Comparison of ENCODE assay signal across 8 cellular contexts in genomic region chr2:241635756-241636155, GRCh38. TPM values are rescaled to one million over a fixed set of nuclear protein-coding genes. Genes with fewer than 3 reads are reported as not detected.
DNase-seq lines count a peak whose midpoint lies in the region; ATAC-seq and TF ChIP-seq lines count a peak whose summit lies in the region.

No MANE protein-coding gene starts in this region.

- CTCF ChIA-PET in A673 (lab: Charles Lee): interaction anchor here (0.7 kb wide), 1 partner anchor 652 kb away, joined by 5 read pairs; no protein-coding TSS in a partner anchor

- H3K9me3 ChIP-seq in A673 (ENCODE audit: low read depth, low read length, poor library complexity, severe bottlenecking) (no peaks in the 10 kb centered on the region), HUES48 (ENCODE audit: control insufficient read depth, insufficient read depth, low read length) (peaks cover 3% of the 10 kb centered on the region)

- TF ChIP-seq POLR2A in GM18505 (IDR thresholded peaks at IDR 0.05; ENCODE audit: borderline replicate concordance, extremely low read depth, insufficient read depth, insufficient read length): no peak

- POLR2A ChIA-PET in A673 (lab: Charles Lee; ENCODE audit: low non-redundant PET): interaction anchor here (0.6 kb wide), 1 partner anchor 9 kb away, joined by 3 read pairs; no protein-coding TSS in a partner anchor

- BruUV-seq in A673 (replicated peaks; lab: Mats Ljungman, UMichigan): TSS peak; percentile 45

- intact Hi-C loops in A673 (cut with micrococcal nuclease; ENCODE audit: unreplicated experiment): no loop called here

- peak overlapping the region; percentile 96 for H3K4me3 ChIP-seq in A673 (ENCODE audit: low read depth, low read length, poor library complexity, severe bottlenecking)
- H3K4me3 ChIP-seq in HUES48 (ENCODE audit: low read depth, low read length): peak overlapping the region; percentile 100

- peaks cover 46% of the 10 kb centered on the region for H3K36me3 Mint-ChIP-seq in brain
- H3K36me3 Mint-ChIP-seq in mesothelial cell of epicardium: peaks cover 21% of the 10 kb centered on the region

- H3K27ac ChIP-seq in A673 (ENCODE audit: low read depth, low read length, poor library complexity, severe bottlenecking): peak overlapping the region; percentile 99
- H3K27ac ChIP-seq in HUES48 (ENCODE audit: low read depth, low read length): no peak overlapping the region

- ATAC-seq in HG02870 (IDR thresholded peaks at IDR 0.05; ENCODE audit: unreplicated experiment) (no peak), GM18505 (IDR thresholded peaks at IDR 0.05; ENCODE audit: unreplicated experiment) (no peak)

- H3K4me3 Mint-ChIP-seq in brain (peak overlapping the region; percentile 84 to 94 (median 90)), mesothelial cell of epicardium (peak overlapping the region; percentile 77)

- H3K9me3 Mint-ChIP-seq in brain (peaks cover 0 to 6% (median 3%) of the 10 kb centered on the region in 5 experiments), mesothelial cell of epicardium (no peaks in the 10 kb centered on the region)

- H3K4me1 ChIP-seq in A673 (ENCODE audit: insufficient read depth, low read length, poor library complexity, severe bottlenecking) (peaks cover 5% of the 10 kb centered on the region), HUES48 (ENCODE audit: control insufficient read depth, insufficient read depth, low read length) (peaks cover 6% of the 10 kb centered on the region; the same call in 1 of the 2 replicates)

- DNase-seq in A673 (ENCODE audit: low spot score) (peak; percentile 23), mesothelial cell of epicardium (ENCODE audit: low spot score in 2 of 2, unreplicated experiment in 2 of 2) (no peak), Kasumi-1 (lab: John Stamatoyannopoulos, UW) (no peak), COLO668 (lab: John Stamatoyannopoulos, UW; ENCODE audit: unreplicated experiment) (no peak)

- peak overlapping the region; percentile 80; the same call in 1 of the 2 replicates for H3K9ac ChIP-seq in HUES48 (ENCODE audit: low read depth, low read length)

- H3K4me1 Mint-ChIP-seq in brain: peaks cover 53% of the 10 kb centered on the region
- peaks cover 23% of the 10 kb centered on the region for H3K4me1 Mint-ChIP-seq in mesothelial cell of epicardium

- TF ChIP-seq CTCF in A673 (conservative IDR thresholded peaks at IDR 0.05; ENCODE audit: low read depth, low read length): no peak
- no peak for TF ChIP-seq CTCF in brain (conservative IDR thresholded peaks at IDR 0.05)
- TF ChIP-seq CTCF in mesothelial cell of epicardium (IDR thresholded peaks at IDR 0.05; ENCODE audit: unreplicated experiment): no peak

- H3K27ac Mint-ChIP-seq in brain (peak overlapping the region; percentile 40 to 95 (median 82)), mesothelial cell of epicardium (peak overlapping the region; percentile 93)

- peaks cover 41% of the 10 kb centered on the region for H3K36me3 ChIP-seq in A673 (ENCODE audit: insufficient read depth, low read length, poor library complexity, severe bottlenecking)
- H3K36me3 ChIP-seq in HUES48 (ENCODE audit: control insufficient read depth, insufficient read depth, low read length): peaks cover 48% of the 10 kb centered on the region

- H3K27me3 ChIP-seq in A673 (replicated peaks; ENCODE audit: insufficient read depth, low read depth, low read length, poor library complexity): no peaks in the 10 kb centered on the region
- H3K27me3 ChIP-seq in HUES48 (ENCODE audit: control insufficient read depth, insufficient read depth, low read length): no peaks in the 10 kb centered on the region

- H3K27me3 Mint-ChIP-seq in brain: peaks cover 3% of the 10 kb centered on the region
- H3K27me3 Mint-ChIP-seq in mesothelial cell of epicardium (ENCODE audit: low read depth): no peaks in the 10 kb centered on the region

RNA-seq across cellular contexts. Expression of gene THAP4, which starts 1.2 kb away (rescaled TPM):
- total RNA-seq in A673 (2021) (82.0 and 84.9 TPM in 2 replicates), mesothelial cell of epicardium (45.7 to 51.5 TPM (median 50.1 TPM) in 3 replicates)
- 109 TPM for polyA plus RNA-seq in brain (ENCODE audit: insufficient read depth, low read depth, low replicate concordance)

RNA-seq across cellular contexts. Expression of gene ATG4B, which starts 1.7 kb away (rescaled TPM):
- total RNA-seq in A673 (2021) (102 and 122 TPM in 2 replicates), mesothelial cell of epicardium (125 to 135 TPM (median 133 TPM) in 3 replicates)
- 42.6 TPM for polyA plus RNA-seq in brain (ENCODE audit: insufficient read depth, low read depth, low replicate concordance)

RNA-seq across cellular contexts. Expression of gene DTYMK, which starts 50.9 kb away (rescaled TPM):
- total RNA-seq in A673 (2021): 139 TPM in 2 replicates
- polyA plus RNA-seq in brain (ENCODE audit: insufficient read depth, low read depth, low replicate concordance): 61.0 TPM
- 32.1 to 36.5 TPM (median 35.0 TPM) in 3 replicates for total RNA-seq in mesothelial cell of epicardium
